ENCODE assay signal across 17 cellular contexts in genomic region chr6:33975631-33976424, GRCh38.
A peak's percentile ranks its signal among the peaks of the same experiment; 100 is the strongest.
DNase-seq lines count a peak whose midpoint lies in the region; ATAC-seq and TF ChIP-seq lines count a peak whose summit lies in the region.
"Had no signal": no experiment of that assay in that cellular context is flagged by ENCODE, and none has a peak within 500 bp of the region (broad histone marks: within the 10 kb centered on the region; RNA-seq: fewer than 3 reads in every experiment).

No MANE protein-coding gene starts in this region.

- no peak overlapping the region for H3T11ph ChIP-seq in H9 (ENCODE audit: low read length)

- H2BK12ac ChIP-seq in H9 (ENCODE audit: insufficient read length, low read depth, low read length) = no peak overlapping the region

- H4K91ac ChIP-seq in H9 (ENCODE audit: insufficient read length, low read depth, low read length) = no peak overlapping the region

- H3K9me3 Mint-ChIP-seq in H9 (peaks cover 7 to 9% of the 10 kb centered on the region in 2 experiments; a peak in 4 of 5 replicates), Caco-2 (ENCODE audit: unreplicated experiment) (no peaks in the 10 kb centered on the region)

- H4K5ac ChIP-seq in H9 (ENCODE audit: insufficient read length, low read depth, low read length) (no peak overlapping the region), mesendoderm (ENCODE audit: low read length) (no peak overlapping the region)

- H3K56ac ChIP-seq in H9 (ENCODE audit: insufficient read length, low read depth, low read length) = no peak overlapping the region
- H3K56ac ChIP-seq in mesendoderm (ENCODE audit: low read length) = peak overlapping the region; percentile 81

- no peak for TF ChIP-seq CTCF in H9 (conservative IDR thresholded peaks at IDR 0.05)
- TF ChIP-seq CTCF in Caco-2 (IDR thresholded peaks at IDR 0.05; ENCODE audit: insufficient read depth in 1 of 2, low read depth in 1 of 2, low read length in 1 of 2, severe bottlenecking in 1 of 2, unreplicated experiment in 1 of 2) = no peak

- peaks cover 54% of the 10 kb centered on the region for H3K27me3 Mint-ChIP-seq in H9 (ENCODE audit: low read depth)
- H3K27me3 Mint-ChIP-seq in Caco-2 (ENCODE audit: insufficient read depth, unreplicated experiment) = peaks cover 5% of the 10 kb centered on the region

- CTCF ChIA-PET in Caco-2 (lab: Charles Lee) = no interaction called here

- no peak overlapping the region for H2BK5ac ChIP-seq in H9 (ENCODE audit: insufficient read length, low read length)
- no peak overlapping the region for H2BK5ac ChIP-seq in mesendoderm (ENCODE audit: low read length)

- DNase-seq in AG20443 (ENCODE audit: low spot score) (peak; percentile 12), H9 (peak; percentile 52), mesendoderm (peak; percentile 70), NCI-H510A (lab: John Stamatoyannopoulos, UW) (no peak), Caco-2 (no peak)
- DNase-seq: DMS 273 treated with DMSO at 0.1 percent for 48 hours; immature natural killer cell; MV-4-11; NCI-H446; nucleus accumbens; stimulated activated naive CD4-positive, alpha-beta T cell treated with Interleukin-2 at 50 U/mL for 16 hours had no signal

- no peak overlapping the region for H4K8ac ChIP-seq in H9 (replicated peaks; ENCODE audit: insufficient read length, low read depth, low read length)
- H4K8ac ChIP-seq in mesendoderm (ENCODE audit: low read depth, low read length) = no peak overlapping the region

- no peaks in the 10 kb centered on the region for H3K79me2 ChIP-seq in H9 (ENCODE audit: insufficient read depth, low read length)
- H3K79me2 ChIP-seq in mesendoderm (ENCODE audit: control insufficient read depth, insufficient read depth, low read length) = no peaks in the 10 kb centered on the region

- no peak overlapping the region for H2AFZ ChIP-seq in H9 (ENCODE audit: low read length)

- ATAC-seq in HG03457 (IDR thresholded peaks at IDR 0.05; ENCODE audit: unreplicated experiment) (no peak), HG03571 (IDR thresholded peaks at IDR 0.05; ENCODE audit: unreplicated experiment) (no peak)

- no peaks in the 10 kb centered on the region for H3K23me2 ChIP-seq in H9 (ENCODE audit: insufficient read length, low read depth, low read length, poor library complexity, severe bottlenecking)

- no CpG with 5 or more reads among the region's 44 CpGs for WGBS in H9 (ENCODE audit: extremely low coverage, insufficient read length, low lambda C conversion rate)
- WGBS in ectodermal cell, 2 experiments = 16 to 22% methylated on average over 43 to 44 of the region's 44 CpGs
- WGBS in mesendoderm (ENCODE audit: extremely low coverage, insufficient coverage, low lambda C conversion rate) = no CpG with 5 or more reads among the region's 44 CpGs

- H3K4me3 Mint-ChIP-seq in H9 (peak overlapping the region; percentile 55 to 75), Caco-2 (ENCODE audit: unreplicated experiment) (no peak overlapping the region)
- H3K4me3 Mint-ChIP-seq: B cell had no signal

- peak overlapping the region; percentile 35 for H3K4me3 ChIP-seq in ectodermal cell (ENCODE audit: insufficient read depth, low read depth, low read length)
- peak overlapping the region; percentile 37 for H3K4me3 ChIP-seq in mesendoderm (ENCODE audit: low read length)
- H3K4me3 ChIP-seq in Caco-2 (ENCODE audit: low read depth, low read length) = no peak overlapping the region
- H3K4me3 ChIP-seq: skin epidermis, vagina had no signal

- no peak overlapping the region for H2AK5ac ChIP-seq in H9 (ENCODE audit: insufficient read length, low read length)
- no peak overlapping the region for H2AK5ac ChIP-seq in mesendoderm (ENCODE audit: low read length)

- no peaks in the 10 kb centered on the region for H3K79me1 ChIP-seq in H9 (ENCODE audit: insufficient read depth, low read depth, low read length, poor library complexity, severe bottlenecking)
- no peaks in the 10 kb centered on the region for H3K79me1 ChIP-seq in mesendoderm (ENCODE audit: low read length)

- H3K27me3 ChIP-seq in H9 (ENCODE audit: insufficient read depth, low read length) (no peaks in the 10 kb centered on the region; the same call in 1 of the 2 replicates), ectodermal cell (ENCODE audit: control insufficient read depth, insufficient read depth, low read length, poor library complexity, severe bottlenecking) (peaks cover 18% of the 10 kb centered on the region), mesendoderm (ENCODE audit: insufficient read depth, low read length, poor library complexity) (no peaks in the 10 kb centered on the region), Caco-2 (replicated peaks; ENCODE audit: control insufficient read depth, insufficient read depth, low read length) (no peaks in the 10 kb centered on the region)
- H3K27me3 ChIP-seq: vagina had no signal

- POLR2A ChIA-PET in Caco-2 (lab: Charles Lee) = no interaction called here

- H3K9me3 ChIP-seq in H9 (ENCODE audit: control insufficient read depth, low read depth, low read length) (no peaks in the 10 kb centered on the region), ectodermal cell (ENCODE audit: control insufficient read depth, low read length) (no peaks in the 10 kb centered on the region), Caco-2 (no peaks in the 10 kb centered on the region)
- H3K9me3 ChIP-seq: vagina had no signal

- H3K4ac ChIP-seq in H9 (ENCODE audit: low read depth, low read length) (no peak overlapping the region), mesendoderm (ENCODE audit: low read depth, low read length) (no peak overlapping the region)

- H4K20me1 ChIP-seq in H9 (ENCODE audit: control insufficient read depth, insufficient read depth, insufficient read length) = no peaks in the 10 kb centered on the region

- H3K18ac ChIP-seq in H9 (ENCODE audit: insufficient read length, low read depth, low read length) = no peak overlapping the region
- peak overlapping the region; percentile 70 for H3K18ac ChIP-seq in mesendoderm (ENCODE audit: low read length)

- BruUV-seq in Caco-2 (replicated peaks; lab: Mats Ljungman, UMichigan) = no TSS peak

- intact Hi-C loops in Caco-2 (cut with micrococcal nuclease; ENCODE audit: unreplicated experiment) = no loop called here

- H2BK120ac ChIP-seq in H9 (ENCODE audit: low read depth, low read length, poor library complexity, severe bottlenecking) (no peak overlapping the region), mesendoderm (ENCODE audit: low read depth, low read length) (no peak overlapping the region)

- no peaks in the 10 kb centered on the region for H3K4me1 ChIP-seq in H9 (ENCODE audit: insufficient read depth, low read length)
- peaks cover 4% of the 10 kb centered on the region for H3K4me1 ChIP-seq in ectodermal cell (ENCODE audit: control insufficient read depth, insufficient read depth, low read length)
- peaks cover 3% of the 10 kb centered on the region for H3K4me1 ChIP-seq in mesendoderm (ENCODE audit: control insufficient read depth, low read depth, low read length)
- H3K4me1 ChIP-seq in Caco-2 = no peaks in the 10 kb centered on the region
- H3K4me1 ChIP-seq: vagina had no signal

- H3K23ac ChIP-seq in H9 (ENCODE audit: insufficient read length, low read depth, low read length) (no peak overlapping the region), mesendoderm (ENCODE audit: low read length) (peak overlapping the region; percentile 92)

- H3K36me3 Mint-ChIP-seq in H9 (ENCODE audit: insufficient read depth in 1 of 3, low read depth in 3 of 3) = peaks cover 0 to 3% (median 0%) of the 10 kb centered on the region in 3 experiments; a peak in 1 of 7 replicates
- H3K36me3 Mint-ChIP-seq in Caco-2 (ENCODE audit: insufficient read depth, unreplicated experiment) = no peaks in the 10 kb centered on the region

- H3K4me2 ChIP-seq in H9 (ENCODE audit: insufficient read depth, insufficient read length, low read length) (peak overlapping the region; percentile 56), mesendoderm (ENCODE audit: low read length) (peak overlapping the region; percentile 64)

- H2BK20ac ChIP-seq in H9 (ENCODE audit: low read depth, low read length, poor library complexity, severe bottlenecking) = no peak overlapping the region

- H3K36me3 ChIP-seq in ectodermal cell (ENCODE audit: control insufficient read depth, insufficient read depth, low read length) = no peaks in the 10 kb centered on the region
- no peaks in the 10 kb centered on the region for H3K36me3 ChIP-seq in mesendoderm (ENCODE audit: control insufficient read depth, insufficient read depth, low read length)
- H3K36me3 ChIP-seq in Caco-2 (ENCODE audit: control insufficient read depth, insufficient read depth, low read length) = no peaks in the 10 kb centered on the region
- H3K36me3 ChIP-seq: vagina had no signal

- H3K9ac ChIP-seq in H9 (ENCODE audit: extremely low read depth, insufficient read length, low read length) (no peak overlapping the region), mesendoderm (ENCODE audit: low read length) (peak overlapping the region; percentile 62)

- H3K4me1 Mint-ChIP-seq in H9 (peaks cover 13 to 16% of the 10 kb centered on the region in 2 experiments), Caco-2 (ENCODE audit: low read depth, unreplicated experiment) (peaks cover 6% of the 10 kb centered on the region)
- H3K4me1 Mint-ChIP-seq: B cell, immature natural killer cell had no signal

- H3K27ac Mint-ChIP-seq in H9 = no peak overlapping the region
- H3K27ac Mint-ChIP-seq in Caco-2 (ENCODE audit: unreplicated experiment) = no peak overlapping the region
- H3K27ac Mint-ChIP-seq: B cell, immature natural killer cell had no signal

- no peak overlapping the region for H3K14ac ChIP-seq in H9 (ENCODE audit: insufficient read depth, low read length)

- H2BK15ac ChIP-seq in H9 (ENCODE audit: low read depth, low read length) = no peak overlapping the region
- no peak overlapping the region for H2BK15ac ChIP-seq in mesendoderm (replicated peaks; ENCODE audit: low read depth)

- H3K27ac ChIP-seq in H9 (ENCODE audit: insufficient read length, low read depth, low read length) (no peak overlapping the region), ectodermal cell (ENCODE audit: insufficient read depth, low read depth, low read length, poor library complexity, severe bottlenecking) (no peak overlapping the region), mesendoderm (ENCODE audit: low read depth, low read length) (no peak overlapping the region)
- H3K27ac ChIP-seq: skin epidermis, vagina had no signal

Comparison
In these comparisons a context has a peak if more than half of its experiments do, and no peak if none do; other contexts are left out.
1. DNase-seq: peak in AG20443 (single experiment), H9 (single experiment) and mesendoderm (single experiment); none in NCI-H510A (single experiment) and Caco-2 (0 of 2).